In genomic region chr7:55121249-55121648, GRCh38 we compare ENCODE assay signal across 17 cellular contexts.
A peak's percentile ranks its signal among the peaks of the same experiment; 100 is the strongest.
DNase-seq lines count a peak whose midpoint lies in the region; ATAC-seq, FAIRE-seq and TF ChIP-seq lines count a peak whose summit lies in the region.
"Had no signal": no experiment of that assay in that cellular context is flagged by ENCODE, and none has a peak within 500 bp of the region (broad histone marks: within the 10 kb centered on the region; RNA-seq: fewer than 3 reads in every experiment).

No MANE protein-coding gene starts in this region.

- H3K36me3 Mint-ChIP-seq in CD8-positive, alpha-beta T cell, result no peaks in the 10 kb centered on the region
- H3K36me3 Mint-ChIP-seq: stimulated activated naive B cell treated with anti-CD40 and anti-IgM and Interleukin-4, amounts not matched to agents 10 μg/mL and 1 μg/mL and 100 μg/mL, for 72 hours had no signal

- H3K27me3 ChIP-seq in pancreas (no peaks in the 10 kb centered on the region), uterus (no peaks in the 10 kb centered on the region)
- no peaks in the 10 kb centered on the region for H3K27me3 ChIP-seq in CD8-positive, alpha-beta T cell (ENCODE audit: insufficient read depth, low read length)

- CTCF ChIA-PET in CD8-positive, alpha-beta T cell (lab: Charles Lee), result no interaction called here

- FAIRE-seq in pancreas (lab: Jason Lieb, UNC), result no peak
- FAIRE-seq: A549 had no signal

- ATAC-seq in Right ventricle myocardium superior (ENCODE audit: poor library complexity), result peak; percentile 30
- ATAC-seq in pancreas, result peak; percentile 21 to 43 (median 38)
- no peak for ATAC-seq in CD8-positive, alpha-beta T cell
- no peak for ATAC-seq in GM19324 (IDR thresholded peaks at IDR 0.05; ENCODE audit: low FRiP score, unreplicated experiment)
- ATAC-seq: A549; stimulated activated naive B cell treated with anti-CD40 and anti-IgM and Interleukin-4, amounts not matched to agents 10 μg/mL and 1 μg/mL and 100 μg/mL, for 72 hours had no signal

- H3K4me3 ChIP-seq in pancreas, result no peak overlapping the region
- no peak overlapping the region for H3K4me3 ChIP-seq in uterus
- no peak overlapping the region for H3K4me3 ChIP-seq in CD8-positive, alpha-beta T cell (ENCODE audit: low read depth, low read length)
- H3K4me3 ChIP-seq: A549 had no signal

- DNase-seq in NCI-H2196 (lab: John Stamatoyannopoulos, UW; ENCODE audit: unreplicated experiment) (peak; percentile 36), NCI-H2196 treated with DMSO at 0.1 percent for 48 hours (lab: John Stamatoyannopoulos, UW; ENCODE audit: unreplicated experiment) (no peak), Right ventricle myocardium superior (no peak), pancreas (no peak), uterus (no peak), midbrain (lab: John Stamatoyannopoulos, UW) (no peak)
- no peak for DNase-seq in CD8-positive, alpha-beta T cell
- DNase-seq: activated CD4-positive, alpha-beta T cell treated with anti-CD3 and anti-CD28 coated beads, Interleukin-2, amount 50 U/mL, for 48 hours; amygdala; COR-L47; cortex of kidney; GDM1; NCI-H524; stimulated activated naive B cell treated with anti-CD40 and anti-IgM and Interleukin-4, amounts not matched to agents 10 μg/mL and 1 μg/mL and 100 μg/mL, for 72 hours; T1000 had no signal

- no peak for TF ChIP-seq POLR2A in uterus (IDR thresholded peaks at IDR 0.05)

- POLR2A ChIA-PET in CD8-positive, alpha-beta T cell (lab: Charles Lee), result no interaction called here

- H3K27ac ChIP-seq in pancreas (peak overlapping the region in 3 of 4 donors; percentile 63 to 73 (median 72)), uterus (peak overlapping the region; percentile 70 to 79)
- H3K27ac ChIP-seq in CD8-positive, alpha-beta T cell (ENCODE audit: low read depth, low read length), result no peak overlapping the region

- no peak overlapping the region for H3K4me3 Mint-ChIP-seq in CD8-positive, alpha-beta T cell
- H3K4me3 Mint-ChIP-seq: stimulated activated naive B cell treated with anti-CD40 and anti-IgM and Interleukin-4, amounts not matched to agents 10 μg/mL and 1 μg/mL and 100 μg/mL, for 72 hours had no signal

- no peaks in the 10 kb centered on the region for H3K9me3 Mint-ChIP-seq in CD8-positive, alpha-beta T cell
- H3K9me3 Mint-ChIP-seq: stimulated activated naive B cell treated with anti-CD40 and anti-IgM and Interleukin-4, amounts not matched to agents 10 μg/mL and 1 μg/mL and 100 μg/mL, for 72 hours had no signal

- H3K36me3 ChIP-seq in pancreas, result no peaks in the 10 kb centered on the region
- H3K36me3 ChIP-seq in uterus, result no peaks in the 10 kb centered on the region
- H3K36me3 ChIP-seq in CD8-positive, alpha-beta T cell (ENCODE audit: insufficient read depth, low read length), result no peaks in the 10 kb centered on the region

- no peak overlapping the region for H3K27ac Mint-ChIP-seq in CD8-positive, alpha-beta T cell
- H3K27ac Mint-ChIP-seq: stimulated activated naive B cell treated with anti-CD40 and anti-IgM and Interleukin-4, amounts not matched to agents 10 μg/mL and 1 μg/mL and 100 μg/mL, for 72 hours had no signal

- H3K4me1 Mint-ChIP-seq in CD8-positive, alpha-beta T cell (ENCODE audit: low read depth), result no peaks in the 10 kb centered on the region
- H3K4me1 Mint-ChIP-seq: stimulated activated naive B cell treated with anti-CD40 and anti-IgM and Interleukin-4, amounts not matched to agents 10 μg/mL and 1 μg/mL and 100 μg/mL, for 72 hours had no signal

- H3K9me3 ChIP-seq in pancreas, result no peaks in the 10 kb centered on the region
- no peaks in the 10 kb centered on the region for H3K9me3 ChIP-seq in uterus
- H3K9me3 ChIP-seq in CD8-positive, alpha-beta T cell (ENCODE audit: low read length), result no peaks in the 10 kb centered on the region
- H3K9me3 ChIP-seq: A549 had no signal

- 48 to 55% methylated on average over 5 of the region's 5 CpGs for WGBS in pancreas, 2 donors

- H3K27me3 Mint-ChIP-seq in CD8-positive, alpha-beta T cell (ENCODE audit: low read depth), result peaks cover 6% of the 10 kb centered on the region

- TF ChIP-seq CTCF in pancreas (IDR thresholded peaks at IDR 0.05), result no peak
- TF ChIP-seq CTCF in uterus (IDR thresholded peaks at IDR 0.05), result no peak
- TF ChIP-seq CTCF in CD8-positive, alpha-beta T cell (IDR thresholded peaks at IDR 0.05), result no peak

- intact Hi-C loops in Right ventricle myocardium superior (cut with DNase I), result no loop called here
- intact Hi-C loops in pancreas (cut with DNase I), result no loop called here
- intact Hi-C loops in uterus (cut with DNase I; ENCODE audit: low total_unique reads), result no loop called here
- intact Hi-C loops in CD8-positive, alpha-beta T cell (cut with DNase I, micrococcal nuclease), result no loop called here

- H3K4me1 ChIP-seq in pancreas (peaks cover 11 to 21% (median 18%) of the 10 kb centered on the region in 3 donors), uterus (no peaks in the 10 kb centered on the region)
- H3K4me1 ChIP-seq in CD8-positive, alpha-beta T cell (ENCODE audit: insufficient read depth, low read length), result no peaks in the 10 kb centered on the region

Comparison
In these comparisons a context has a peak if more than half of its experiments do, and no peak if none do; other contexts are left out.
1. ATAC-seq: peak in Right ventricle myocardium superior (single experiment) and pancreas (4 of 4); none in CD8-positive, alpha-beta T cell (single experiment) and GM19324 (single experiment).